ENCODE assay signal across 7 cellular contexts in the genomic region with DNA sequence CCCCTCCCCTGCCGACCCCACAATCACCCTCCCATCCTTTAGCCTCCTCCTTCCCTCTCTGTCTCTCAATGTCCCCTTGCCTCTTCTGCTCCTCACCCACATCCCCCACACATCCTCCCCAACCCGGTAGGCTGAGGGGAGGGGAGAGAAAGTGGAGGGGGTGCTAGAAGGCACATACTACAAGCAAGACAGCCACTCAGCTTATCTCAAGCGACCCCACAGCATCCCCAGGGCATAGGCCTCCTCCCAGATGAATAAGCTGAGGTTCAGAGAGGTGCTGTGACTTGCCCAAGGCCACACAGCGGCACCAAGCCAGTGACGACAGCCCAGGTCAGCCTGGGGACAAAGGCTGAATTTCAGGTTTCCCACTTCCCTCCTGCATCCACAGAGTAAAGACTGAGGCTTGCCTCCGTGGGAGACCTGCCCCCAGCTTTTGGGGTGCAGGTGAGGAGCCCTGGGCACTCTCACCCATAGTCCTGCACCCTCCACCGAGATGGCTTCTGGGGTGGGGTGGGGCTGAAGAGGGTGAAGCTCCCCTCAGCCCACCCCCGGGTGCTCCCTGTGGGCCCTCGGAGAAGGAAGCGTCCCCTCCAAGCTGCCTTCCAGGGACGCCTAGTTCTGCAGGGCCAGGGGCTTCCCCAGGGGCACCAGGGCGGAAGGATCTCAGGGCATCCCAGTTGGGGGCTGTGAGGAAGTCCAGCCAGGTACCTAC. TPM values are rescaled to one million over a fixed set of nuclear protein-coding genes. Genes with fewer than 3 reads are reported as not detected.
DNase-seq lines count a peak whose midpoint lies in the region; ATAC-seq and TF ChIP-seq lines count a peak whose summit lies in the region.

No MANE protein-coding gene starts in this region.

- peak overlapping the region; percentile 95; the same call in 1 of the 2 replicates for H2AK5ac ChIP-seq in IMR-90 (ENCODE audit: low read depth, low read length)

- H2BK20ac ChIP-seq in IMR-90 (ENCODE audit: low read depth, low read length) = peak overlapping the region; percentile 21; the same call in 1 of the 2 replicates

- peak overlapping the region; percentile 81; the same call in 2 of the 3 replicates for H2BK15ac ChIP-seq in IMR-90 (ENCODE audit: low read depth, low read length)

- peak overlapping the region; percentile 12 for H2BK5ac ChIP-seq in IMR-90 (ENCODE audit: low read depth, low read length, poor library complexity, severe bottlenecking)

- H3K27me3 ChIP-seq in IMR-90 (ENCODE audit: control insufficient read depth, insufficient read depth, low read length) = no peaks in the 10 kb centered on the region
- no peaks in the 10 kb centered on the region for H3K27me3 ChIP-seq in duodenal mucosa (ENCODE audit: control insufficient read depth in 1 of 2, insufficient read depth in 2 of 2, low read length in 2 of 2)
- H3K27me3 ChIP-seq in rectal smooth muscle tissue (ENCODE audit: control insufficient read depth, insufficient read depth, low read length) = peaks cover 6% of the 10 kb centered on the region

- no CpG with 5 or more reads among the region's 12 CpGs for WGBS in IMR-90 (ENCODE audit: extremely low coverage in 2 of 2, insufficient read length in 1 of 2), 2 experiments

- POLR2A ChIA-PET in IMR-90 (lab: Charles Lee; ENCODE audit: unreplicated experiment) = no interaction called here

- peak overlapping the region; percentile 11 for H4K5ac ChIP-seq in IMR-90 (ENCODE audit: low read depth, low read length)

- dilution Hi-C loops in IMR-90 (cut with HindIII; ENCODE audit: low sequenced_read_pairs, unreplicated experiment) = no loop called here

- DNase-seq in IMR-90 (no peak), amniotic stem cell (lab: John Stamatoyannopoulos, UW) (no peak), T-helper 9 cell (no peak), RPMI8226 (no peak)

- no peak overlapping the region; the same call in 1 of the 2 replicates for H3K27ac ChIP-seq in IMR-90 (ENCODE audit: insufficient read depth, low read length)
- H3K27ac ChIP-seq in duodenal mucosa (ENCODE audit: low read depth, low read length) = peak overlapping the region; percentile 52
- H3K27ac ChIP-seq in rectal smooth muscle tissue (ENCODE audit: low read depth, low read length) = no peak overlapping the region

- CTCF ChIA-PET in IMR-90 (lab: Yijun Ruan, JAX) = interaction anchor here (0.9 kb wide), 1 partner anchor 17 kb away, joined by 4 read pairs; no protein-coding TSS in a partner anchor

- H4K20me1 ChIP-seq in IMR-90 (ENCODE audit: insufficient read depth, low read length) = no peaks in the 10 kb centered on the region

- H3K36me3 ChIP-seq in IMR-90 (ENCODE audit: control insufficient read depth, insufficient read depth, low read length) = no peaks in the 10 kb centered on the region
- H3K36me3 ChIP-seq in duodenal mucosa (ENCODE audit: control insufficient read depth in 1 of 2, insufficient read depth in 2 of 2, low read length in 2 of 2) = peaks cover 0 to 9% of the 10 kb centered on the region in 2 donors
- H3K36me3 ChIP-seq in rectal smooth muscle tissue (ENCODE audit: control insufficient read depth, insufficient read depth, low read length) = peaks cover 3% of the 10 kb centered on the region

- TF ChIP-seq POLR2A in IMR-90 (IDR thresholded peaks at IDR 0.05; ENCODE audit: low read depth, low read length) = no peak

- peaks cover 3% of the 10 kb centered on the region for H3K9me1 ChIP-seq in IMR-90 (ENCODE audit: insufficient read depth, low read length)

- H3K4me2 ChIP-seq in IMR-90 (ENCODE audit: low read depth, low read length) = peak overlapping the region; percentile 78

- H4K8ac ChIP-seq in IMR-90 (ENCODE audit: low read depth in 2 of 2, low read length in 2 of 2) = peak overlapping the region; percentile 62 to 91

- peak overlapping the region; percentile 86 for H2AK9ac ChIP-seq in IMR-90 (replicated peaks; ENCODE audit: low read depth, low read length, poor library complexity)

- in situ Hi-C loops in IMR-90 (cut with MboI; ENCODE audit: low sequenced_read_pairs) = no loop called here

- ATAC-seq in GM19397 (IDR thresholded peaks at IDR 0.05; ENCODE audit: unreplicated experiment) = peak; percentile 21
- ATAC-seq in IMR-90 (ENCODE audit: low read depth) = no peak

- H3K4me3 ChIP-seq in IMR-90 (ENCODE audit: insufficient read depth, low read depth, low read length) (peak overlapping the region; percentile 34), duodenal mucosa (ENCODE audit: low read depth in 1 of 2, low read length in 2 of 2) (peak overlapping the region; percentile 68 to 77), rectal smooth muscle tissue (ENCODE audit: low read length) (peak overlapping the region; percentile 63)

- BruUV-seq in IMR-90 (replicated peaks; lab: Mats Ljungman, UMichigan) = no TSS peak

- TF ChIP-seq RAD21 in IMR-90 (IDR thresholded peaks at IDR 0.05; ENCODE audit: low read length) = no peak

- H2BK120ac ChIP-seq in IMR-90 (ENCODE audit: low read depth, low read length) = peak overlapping the region; percentile 66

- TF ChIP-seq CTCF in IMR-90 (conservative IDR thresholded peaks at IDR 0.05; ENCODE audit: low read depth, low read length) = no peak

- H3K23ac ChIP-seq in IMR-90 (ENCODE audit: low read depth, low read length) = peak overlapping the region; percentile 20; the same call in 1 of the 2 replicates

- H3K9ac ChIP-seq in IMR-90 (ENCODE audit: low read depth, low read length) (peak overlapping the region; percentile 33), duodenal mucosa (ENCODE audit: low read depth in 1 of 2, low read length in 2 of 2) (peak overlapping the region; percentile 48 to 62), rectal smooth muscle tissue (ENCODE audit: low read length) (peak overlapping the region; percentile 53)

- H3K9me3 ChIP-seq in IMR-90 (ENCODE audit: control insufficient read depth, insufficient read depth, low read length) (no peaks in the 10 kb centered on the region), duodenal mucosa (ENCODE audit: control insufficient read depth in 1 of 2, low read length in 2 of 2) (no peaks in the 10 kb centered on the region)

- peak overlapping the region; percentile 15; the same call in 1 of the 2 replicates for H3K18ac ChIP-seq in IMR-90 (ENCODE audit: low read depth, low read length)

- peak overlapping the region; percentile 81 for H4K91ac ChIP-seq in IMR-90 (ENCODE audit: insufficient read depth, low read depth, low read length)

- H3K14ac ChIP-seq in IMR-90 (replicated peaks; ENCODE audit: low read depth, low read length) = peak overlapping the region; percentile 89

- H3K4me1 ChIP-seq in IMR-90 (ENCODE audit: control insufficient read depth, insufficient read depth, low read length) (peaks cover 14% of the 10 kb centered on the region), duodenal mucosa (ENCODE audit: control insufficient read depth in 1 of 2, insufficient read depth in 2 of 2, low read length in 2 of 2) (peaks cover 14 to 47% of the 10 kb centered on the region in 2 donors), rectal smooth muscle tissue (ENCODE audit: control insufficient read depth, insufficient read depth, low read length) (no peaks in the 10 kb centered on the region)

- H3K56ac ChIP-seq in IMR-90 (ENCODE audit: extremely low read depth, insufficient read depth, low read length) = no peak overlapping the region

- intact Hi-C loops in IMR-90 (cut with micrococcal nuclease) = no loop called here

- peak overlapping the region; percentile 88 for H3K4ac ChIP-seq in IMR-90 (ENCODE audit: low read depth, low read length)

- peak overlapping the region; percentile 95 for H2AFZ ChIP-seq in IMR-90 (replicated peaks; ENCODE audit: low read length, poor library complexity)

- H3K79me1 ChIP-seq in IMR-90 (ENCODE audit: low read depth in 1 of 2, low read length in 2 of 2) = peaks cover 8 to 21% of the 10 kb centered on the region in 2 experiments; a peak in 3 of 4 replicates

TF ChIP-seq in IMR-90, 13 proteins besides CTCF, POLR2A, EP300 and RAD21 (continues in another document):
- TF ChIP-seq NFE2L2 (IDR thresholded peaks at IDR 0.05; ENCODE audit: low read depth, low read length) = no peak
- TF ChIP-seq RCOR1 (IDR thresholded peaks at IDR 0.05; ENCODE audit: insufficient replicate concordance, low read length) = no peak
- no peak for TF ChIP-seq MAFK (IDR thresholded peaks at IDR 0.05; ENCODE audit: low read depth, low read length)
- TF ChIP-seq CHD1 (IDR thresholded peaks at IDR 0.05; ENCODE audit: low read depth, low read length) = no peak
- TF ChIP-seq, protein P1, sequence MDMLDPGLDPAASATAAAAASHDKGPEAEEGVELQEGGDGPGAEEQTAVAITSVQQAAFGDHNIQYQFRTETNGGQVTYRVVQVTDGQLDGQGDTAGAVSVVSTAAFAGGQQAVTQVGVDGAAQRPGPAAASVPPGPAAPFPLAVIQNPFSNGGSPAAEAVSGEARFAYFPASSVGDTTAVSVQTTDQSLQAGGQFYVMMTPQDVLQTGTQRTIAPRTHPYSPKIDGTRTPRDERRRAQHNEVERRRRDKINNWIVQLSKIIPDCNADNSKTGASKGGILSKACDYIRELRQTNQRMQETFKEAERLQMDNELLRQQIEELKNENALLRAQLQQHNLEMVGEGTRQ (IDR thresholded peaks at IDR 0.05; ENCODE audit: low read depth, low read length) = no peak
- no peak for TF ChIP-seq MAZ (IDR thresholded peaks at IDR 0.05; ENCODE audit: borderline replicate concordance, low read depth, low read length)
- no peak for TF ChIP-seq MXI1 (IDR thresholded peaks at IDR 0.05; ENCODE audit: borderline replicate concordance, low read depth, low read length)
- no peak for TF ChIP-seq SMC3 (IDR thresholded peaks at IDR 0.05; ENCODE audit: low read depth, low read length)
- TF ChIP-seq FOS (IDR thresholded peaks at IDR 0.05; ENCODE audit: low read depth, low read length) = no peak
- TF ChIP-seq CEBPB (IDR thresholded peaks at IDR 0.05; ENCODE audit: low read depth, low read length) = no peak

RNA-seq across cellular contexts. Expression of a gene that starts 0.5 kb away (rescaled TPM):
- total RNA-seq in IMR-90 (2012; rRNA removed) = 10.0 and 11.1 TPM in 2 replicates
- 72.3 and 77.1 TPM in 2 replicates for polyA plus RNA-seq in IMR-90 (2012; rRNA removed)
- 56.9 and 106 TPM in 2 replicates for polyA plus RNA-seq in IMR-90 (2012; cell fraction: cytosol; rRNA removed)
- polyA plus RNA-seq in IMR-90 (2012; cell fraction: nucleus; rRNA removed; ENCODE audit: low replicate concordance) = 33.8 and 79.6 TPM in 2 replicates

RNA-seq across cellular contexts. Expression of a gene that starts 31.3 kb away (rescaled TPM):
- under 0.01 TPM in 2 replicates for total RNA-seq in IMR-90 (2012; rRNA removed)
- polyA plus RNA-seq in IMR-90 (2012; rRNA removed) = 0.07 TPM in 2 replicates
- polyA plus RNA-seq in IMR-90 (2012; cell fraction: cytosol; rRNA removed) = 0.03 and 0.04 TPM in 2 replicates
- polyA plus RNA-seq in IMR-90 (2012; cell fraction: nucleus; rRNA removed; ENCODE audit: low replicate concordance) = 0.09 and 0.16 TPM in 2 replicates

RNA-seq across cellular contexts. Expression of a gene that starts 38.8 kb away (rescaled TPM):
- total RNA-seq in IMR-90 (2012; rRNA removed) = 0.28 and 0.36 TPM in 2 replicates
- polyA plus RNA-seq in IMR-90 (2012; rRNA removed) = 0.55 and 0.85 TPM in 2 replicates
- polyA plus RNA-seq in IMR-90 (2012; cell fraction: cytosol; rRNA removed) = 0.38 TPM in 2 replicates
- 0.68 and 0.84 TPM in 2 replicates for polyA plus RNA-seq in IMR-90 (2012; cell fraction: nucleus; rRNA removed; ENCODE audit: low replicate concordance)

RNA-seq across cellular contexts. Expression of a gene that starts 55.5 kb away (rescaled TPM):
- total RNA-seq in IMR-90 (2012; rRNA removed) = 1.1 TPM in 2 replicates
- polyA plus RNA-seq in IMR-90 (2012; rRNA removed) = 10.0 and 10.9 TPM in 2 replicates
- 3.1 and 9.8 TPM in 2 replicates for polyA plus RNA-seq in IMR-90 (2012; cell fraction: cytosol; rRNA removed)
- 53.9 and 59.1 TPM in 2 replicates for polyA plus RNA-seq in IMR-90 (2012; cell fraction: nucleus; rRNA removed; ENCODE audit: low replicate concordance)
